8 cellular contexts compared by ENCODE assay signal in the genomic region with DNA sequence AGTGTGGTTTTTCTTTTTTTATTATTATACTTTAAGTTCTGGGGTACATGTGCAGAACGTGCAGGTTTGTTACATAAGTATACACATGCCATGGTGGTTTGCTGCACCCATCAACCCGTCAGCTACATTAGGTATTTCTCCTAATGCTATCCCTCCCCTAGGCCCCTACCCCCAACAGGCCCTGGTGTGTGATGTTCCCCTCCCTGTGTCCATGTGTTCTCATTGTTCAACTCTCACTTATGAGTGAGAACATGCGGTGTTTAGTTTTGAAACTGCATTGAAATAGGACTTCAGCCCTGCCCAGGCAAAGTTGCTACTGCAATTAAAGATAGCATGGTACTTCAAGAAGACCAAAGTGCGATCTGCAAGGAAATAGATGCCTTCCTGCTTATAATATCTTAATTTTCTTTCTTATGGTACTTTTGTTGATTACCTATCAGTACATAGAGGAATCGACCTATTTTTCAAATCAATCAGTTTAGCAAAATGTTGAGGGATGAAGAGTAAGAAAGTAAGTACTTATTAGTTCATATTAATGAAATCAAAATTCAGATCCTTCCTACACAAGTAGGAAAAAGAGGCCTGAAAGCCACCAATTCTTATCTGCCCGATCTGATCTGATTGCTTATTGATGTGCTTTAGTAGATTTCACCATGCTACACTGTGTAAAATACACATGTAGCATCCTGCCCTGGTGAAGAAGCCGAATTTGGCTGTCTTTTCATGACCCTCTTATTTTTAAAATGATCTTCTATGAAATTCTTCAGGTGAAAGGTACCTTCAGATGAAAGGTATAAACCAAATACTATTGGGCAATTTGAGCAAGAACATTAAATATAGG. TPM values are rescaled to one million over a fixed set of nuclear protein-coding genes. Genes with fewer than 3 reads are reported as not detected.
A peak's percentile ranks its signal among the peaks of the same experiment; 100 is the strongest.
DNase-seq lines count a peak whose midpoint lies in the region; ATAC-seq and TF ChIP-seq lines count a peak whose summit lies in the region.

No MANE protein-coding gene starts in this region.

- H3K27ac ChIP-seq in Panc1 (ENCODE audit: low read length) (peak overlapping the region; percentile 84; the same call in 1 of the 2 replicates), esophagus squamous epithelium (peak overlapping the region in 2 of 4 donors; percentile 83 to 92), psoas muscle (no peak overlapping the region)
- H3K27ac ChIP-seq in effector memory CD4-positive, alpha-beta T cell (ENCODE audit: insufficient read depth, low read length, poor library complexity, severe bottlenecking), result no peak overlapping the region

- H3K4me1 ChIP-seq in ES-I3 (ENCODE audit: insufficient read depth, low read length), result peaks cover 4% of the 10 kb centered on the region; the same call in 1 of the 2 replicates
- H3K4me1 ChIP-seq in Panc1 (ENCODE audit: control insufficient read depth, insufficient read depth, low read length), result peaks cover 10% of the 10 kb centered on the region; the same call in 1 of the 2 replicates
- H3K4me1 ChIP-seq in esophagus squamous epithelium, result peaks cover 0 to 36% (median 22%) of the 10 kb centered on the region in 3 donors
- peaks cover 17% of the 10 kb centered on the region for H3K4me1 ChIP-seq in psoas muscle
- peaks cover 12% of the 10 kb centered on the region for H3K4me1 ChIP-seq in effector memory CD4-positive, alpha-beta T cell (ENCODE audit: control insufficient read depth, insufficient read depth, low read length, poor library complexity, severe bottlenecking)

- in situ Hi-C loops in Panc1 (cut with HindIII; ENCODE audit: low pct_unique_long_range_greater_than_20kb, low sequenced_read_pairs), result no loop called here

- H3K27me3 ChIP-seq in Panc1 (ENCODE audit: control insufficient read depth, insufficient read depth, low read length) (no peaks in the 10 kb centered on the region), esophagus squamous epithelium (no peaks in the 10 kb centered on the region), psoas muscle (ENCODE audit: insufficient read depth in 3 of 3, low read length in 2 of 3) (no peaks in the 10 kb centered on the region)
- no peaks in the 10 kb centered on the region for H3K27me3 ChIP-seq in effector memory CD4-positive, alpha-beta T cell (replicated peaks; ENCODE audit: control insufficient read depth, insufficient read depth, low read length, poor library complexity, severe bottlenecking)

- peak overlapping the region; percentile 72 to 91 for H3K4me3 ChIP-seq in Panc1 (ENCODE audit: low read depth in 2 of 2, low read length in 2 of 2)
- peak overlapping the region in 3 of 4 donors; percentile 62 to 98 (median 91) for H3K4me3 ChIP-seq in esophagus squamous epithelium
- peak overlapping the region; percentile 87 for H3K4me3 ChIP-seq in psoas muscle
- H3K4me3 ChIP-seq in effector memory CD4-positive, alpha-beta T cell (ENCODE audit: insufficient read depth, low read depth, low read length, poor library complexity, severe bottlenecking), result no peak overlapping the region

- ATAC-seq in Panc1 (no peak), psoas muscle (no peak)

- peak overlapping the region; percentile 85; the same call in 1 of the 2 replicates for H3K9ac ChIP-seq in ES-I3 (ENCODE audit: low read depth, low read length)

- intact Hi-C loops in Panc1 (cut with micrococcal nuclease; ENCODE audit: unreplicated experiment), result no loop called here
- intact Hi-C loops in esophagus squamous epithelium (cut with DNase I), result no loop called here
- intact Hi-C loops in psoas muscle (cut with DNase I), result loop anchor here in 1 of 2 donors (10.0 kb wide), 1 partner anchor 371 kb away; a partner anchor contains a TSS

- TSS peak; percentile 68 for BruUV-seq in Panc1 (replicated peaks; lab: Mats Ljungman, UMichigan)

- DNase-seq in Panc1 (ENCODE audit: low read depth, low spot score), result no peak
- DNase-seq in esophagus squamous epithelium (lab: John Stamatoyannopoulos, UW), result no peak
- DNase-seq in psoas muscle, result no peak
- no peak for DNase-seq in effector memory CD4-positive, alpha-beta T cell
- DNase-seq in SKM-1 (lab: John Stamatoyannopoulos, UW; ENCODE audit: unreplicated experiment), result no peak
- no peak for DNase-seq in globus pallidus (ENCODE audit: low spot score)
- no peak for DNase-seq in NCI-H146 treated with DMSO at 0.1 percent for 48 hours (lab: John Stamatoyannopoulos, UW; ENCODE audit: unreplicated experiment)

- H3K9me3 ChIP-seq in ES-I3 (ENCODE audit: control insufficient read depth, insufficient read depth, low read length) (no peaks in the 10 kb centered on the region), Panc1 (ENCODE audit: control insufficient read depth, insufficient read depth, low read depth, low read length) (no peaks in the 10 kb centered on the region), esophagus squamous epithelium (no peaks in the 10 kb centered on the region), psoas muscle (no peaks in the 10 kb centered on the region)
- H3K9me3 ChIP-seq in effector memory CD4-positive, alpha-beta T cell (ENCODE audit: control insufficient read depth, low read length), result no peaks in the 10 kb centered on the region

- POLR2A ChIA-PET in Panc1 (lab: Charles Lee), result no interaction called here

- WGBS in esophagus squamous epithelium, 2 donors, result 50 to 56% methylated on average over 7 of the region's 7 CpGs
- WGBS in psoas muscle, 3 donors, result 76 to 80% (median 77%) methylated on average over 7 of the region's 7 CpGs

- no peak for TF ChIP-seq POLR2A in esophagus squamous epithelium (IDR thresholded peaks at IDR 0.05)

- TF ChIP-seq CTCF in Panc1 (IDR thresholded peaks at IDR 0.05) (no peak), esophagus squamous epithelium (IDR thresholded peaks at IDR 0.05) (no peak), psoas muscle (IDR thresholded peaks at IDR 0.05) (no peak)

- CTCF ChIA-PET in Panc1 (lab: Charles Lee), result interaction anchor here (0.7 kb wide), 1 partner anchor 360 kb away, joined by 4 read pairs; no protein-coding TSS in a partner anchor

- H3K36me3 ChIP-seq in ES-I3 (ENCODE audit: insufficient read depth, low read length), result no peaks in the 10 kb centered on the region
- no peaks in the 10 kb centered on the region for H3K36me3 ChIP-seq in Panc1 (ENCODE audit: control insufficient read depth, insufficient read depth, low read length)
- H3K36me3 ChIP-seq in esophagus squamous epithelium, result no peaks in the 10 kb centered on the region
- H3K36me3 ChIP-seq in psoas muscle (ENCODE audit: insufficient read depth in 1 of 2, low read depth in 1 of 2), result no peaks in the 10 kb centered on the region
- H3K36me3 ChIP-seq in effector memory CD4-positive, alpha-beta T cell (ENCODE audit: control insufficient read depth, insufficient read depth, low read length), result no peaks in the 10 kb centered on the region

RNA-seq across cellular contexts. Expression of a gene that starts 1.6 kb away (rescaled TPM):
- 59.6 TPM for total RNA-seq in Panc1 (2021; ENCODE audit: unreplicated experiment)
- 50.9 TPM for polyA plus RNA-seq in Panc1 (2012; ENCODE audit: insufficient read length)
- 100 to 1,000 TPM; 105 to 235 (median 123) TPM for total RNA-seq in esophagus squamous epithelium
- 10 to 100 TPM; 27.5 to 51.2 (median 33.4) TPM for total RNA-seq in psoas muscle
- 10 to 100 TPM; 18.6 to 41.4 (median 22.2) TPM for polyA plus RNA-seq in psoas muscle

RNA-seq across cellular contexts. Expression of a gene that starts 37.6 kb away (rescaled TPM):
- total RNA-seq in Panc1 (2021; ENCODE audit: unreplicated experiment), result 0.08 TPM
- not detected for polyA plus RNA-seq in Panc1 (2012; ENCODE audit: insufficient read length)
- 1 to 10 TPM in 1 of 4 donors, under 1 TPM in 3; 0.21 to 2.2 (median 0.32) TPM for total RNA-seq in esophagus squamous epithelium
- total RNA-seq in psoas muscle, result under 1 TPM in 2 of 4 donors, not detected in 2; 0.32 to 0.34 TPM
- polyA plus RNA-seq in psoas muscle, result under 1 TPM; 0.04 to 0.10 (median 0.05) TPM
